ENCODE assay signal across 1 cellular context in the genomic region with DNA sequence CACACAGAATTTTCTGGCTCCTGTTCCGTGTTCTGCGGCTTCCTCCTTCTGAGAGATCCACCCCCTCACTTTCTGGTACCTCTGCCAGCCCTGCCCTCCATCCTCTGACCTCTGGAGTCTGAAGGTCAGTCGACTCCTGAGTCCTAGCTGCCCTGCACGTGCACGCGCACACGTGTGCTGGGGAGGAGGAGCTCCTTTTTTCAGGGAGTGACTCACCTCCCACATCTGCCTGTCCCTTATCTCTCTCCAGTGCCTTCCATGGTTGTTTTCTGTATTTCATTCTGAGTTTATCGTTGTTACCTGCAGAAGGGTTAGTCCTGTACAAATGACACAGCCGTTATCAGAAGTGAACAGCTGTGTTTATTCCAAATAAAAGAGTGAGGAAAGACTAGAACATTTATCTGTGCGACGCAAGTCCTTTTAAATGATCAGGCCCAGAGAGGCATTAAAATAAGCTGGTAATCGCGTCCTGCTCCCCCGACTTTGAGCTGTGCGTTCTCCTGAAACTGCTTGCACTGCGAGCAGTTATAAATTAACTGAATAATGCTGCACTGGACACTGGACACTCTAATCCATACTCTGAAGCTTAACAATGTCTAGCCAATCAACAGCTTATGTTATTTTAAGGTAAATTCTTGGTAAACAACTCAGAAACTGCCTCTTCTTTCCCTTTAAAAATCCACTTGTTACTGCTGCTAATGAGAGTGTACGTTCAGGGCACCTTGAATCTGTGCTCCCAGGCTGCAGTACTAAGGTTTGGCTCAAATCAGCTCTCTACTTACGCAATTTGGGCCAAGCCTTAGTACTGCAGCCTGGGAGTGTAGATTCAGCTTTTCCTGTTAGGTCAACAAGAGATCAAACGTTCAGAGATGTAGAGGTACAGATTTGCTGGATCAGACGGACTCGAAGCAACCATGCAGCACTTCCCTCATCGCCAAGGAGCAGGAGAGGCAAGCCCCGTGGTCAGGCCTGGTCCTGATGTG.
A peak's percentile ranks its signal among the peaks of the same experiment; 100 is the strongest.
TF ChIP-seq lines count a peak whose summit lies in the region.

No MANE protein-coding gene starts in this region.

TF ChIP-seq in K562, 482 proteins besides CTCF, POLR2A, EP300 and RAD21 (continued from another document):
- peak; percentile 91 for TF ChIP-seq PML (IDR thresholded peaks at IDR 0.05; ENCODE audit: low read length)
- TF ChIP-seq CREB1 (IDR thresholded peaks at IDR 0.05): peak; percentile 34; the same call in 1 of the 2 replicates
- no peak for TF ChIP-seq CREB1 (CRISPR knock-in tag; IDR thresholded peaks at IDR 0.05)
- TF ChIP-seq ZNF699 (CRISPR knock-in tag; IDR thresholded peaks at IDR 0.05; ENCODE audit: insufficient replicate concordance): no peak
- no peak for TF ChIP-seq FOXP1 (CRISPR knock-in tag; IDR thresholded peaks at IDR 0.05)
- TF ChIP-seq CTBP1 (IDR thresholded peaks at IDR 0.05; ENCODE audit: borderline replicate concordance): peak; percentile 95
- TF ChIP-seq TCF7 (IDR thresholded peaks at IDR 0.05; ENCODE audit: borderline replicate concordance): no peak
- TF ChIP-seq TRIM24 (IDR thresholded peaks at IDR 0.05): peak; percentile 94
- no peak for TF ChIP-seq MAX (CRISPR knock-in tag; IDR thresholded peaks at IDR 0.05)
TF ChIP-seq in K562: peak in this region for 68.
